17 cellular contexts compared by ENCODE assay signal in the genomic region with DNA sequence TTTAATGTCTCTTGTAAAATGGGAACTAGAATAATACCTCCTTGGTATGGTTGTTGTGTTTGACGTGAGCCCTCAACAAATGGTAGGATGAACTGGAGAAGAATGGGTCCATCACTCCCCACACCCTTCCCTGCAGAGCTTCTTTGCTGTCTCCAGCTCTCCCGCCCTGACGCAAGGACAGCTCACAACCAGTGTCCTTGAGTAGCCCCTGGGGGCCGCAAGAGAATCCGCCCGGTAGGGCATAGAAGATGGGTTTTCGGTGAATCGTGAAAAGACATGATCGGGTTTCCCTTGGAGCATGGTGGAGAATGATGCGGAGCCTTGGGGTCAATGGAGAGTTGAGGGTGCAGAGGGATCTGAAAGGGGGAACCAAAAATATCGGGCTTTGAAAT. TPM values are rescaled to one million over a fixed set of nuclear protein-coding genes. Genes with fewer than 3 reads are reported as not detected.
A peak's percentile ranks its signal among the peaks of the same experiment; 100 is the strongest.
DNase-seq lines count a peak whose midpoint lies in the region; ATAC-seq and FAIRE-seq lines count a peak whose summit lies in the region.
"Had no signal": no experiment of that assay in that cellular context is flagged by ENCODE, and none has a peak within 500 bp of the region (broad histone marks: within the 10 kb centered on the region; RNA-seq: fewer than 3 reads in every experiment).

No MANE protein-coding gene starts in this region.

- CTCF ChIA-PET in activated naive CD4-positive, alpha-beta T cell treated with anti-CD3 and anti-CD28 coated beads, Interleukin-2, amount 10 ng/mL, durations not matched to agents 7 days and 5 days (lab: Charles Lee) = no interaction called here

- peaks cover 0 to 36% (median 32%) of the 10 kb centered on the region in 5 donors for H3K4me1 ChIP-seq in subcutaneous abdominal adipose tissue (ENCODE audit: control insufficient read depth in 5 of 5, insufficient read depth in 5 of 5, low read length in 5 of 5)

- H3K4me3 ChIP-seq in subcutaneous abdominal adipose tissue (ENCODE audit: low read depth in 1 of 5, low read length in 5 of 5) = peak overlapping the region in 3 of 5 donors; percentile 32 to 59 (median 40)
- H3K4me3 ChIP-seq: body of pancreas had no signal

- H3K36me3 Mint-ChIP-seq in activated naive CD4-positive, alpha-beta T cell treated with anti-CD3 and anti-CD28 coated beads, Interleukin-2, amount 10 ng/mL, durations not matched to agents 7 days and 5 days = peaks cover 4% of the 10 kb centered on the region
- H3K36me3 Mint-ChIP-seq in T-helper 17 cell (ENCODE audit: low read depth) = peaks cover 7% of the 10 kb centered on the region

- H3K9me3 ChIP-seq in T-helper 17 cell (ENCODE audit: control insufficient read depth, low read length, poor library complexity, severe bottlenecking) (peaks cover 8% of the 10 kb centered on the region), subcutaneous abdominal adipose tissue (ENCODE audit: control insufficient read depth in 5 of 5, low read length in 5 of 5) (no peaks in the 10 kb centered on the region)
- H3K9me3 ChIP-seq: body of pancreas, gastroesophageal sphincter had no signal

- H3K9ac ChIP-seq in subcutaneous abdominal adipose tissue (ENCODE audit: low read length in 5 of 5) = no peak overlapping the region

- H3K9me3 Mint-ChIP-seq in activated naive CD4-positive, alpha-beta T cell treated with anti-CD3 and anti-CD28 coated beads, Interleukin-2, amount 10 ng/mL, durations not matched to agents 7 days and 5 days = no peaks in the 10 kb centered on the region

- no peaks in the 10 kb centered on the region for H3K36me3 ChIP-seq in subcutaneous abdominal adipose tissue (ENCODE audit: control insufficient read depth in 5 of 5, insufficient read depth in 5 of 5, low read length in 5 of 5)
- H3K36me3 ChIP-seq: gastroesophageal sphincter had no signal

- peak overlapping the region; percentile 22 for H3K27ac Mint-ChIP-seq in activated naive CD4-positive, alpha-beta T cell treated with anti-CD3 and anti-CD28 coated beads, Interleukin-2, amount 10 ng/mL, durations not matched to agents 7 days and 5 days
- H3K27ac Mint-ChIP-seq in T-helper 17 cell = no peak overlapping the region

- DNase-seq in activated naive CD4-positive, alpha-beta T cell treated with anti-CD3 and anti-CD28 coated beads, Interleukin-2, amount 10 ng/mL, durations not matched to agents 7 days and 5 days = no peak
- no peak for DNase-seq in activated naive CD4-positive, alpha-beta T cell treated with anti-CD3 and anti-CD28 coated beads, Interleukin-2, amount 50 U/mL, for 16 hours
- no peak for DNase-seq in T-helper 17 cell
- peak; percentile 57 for DNase-seq in islet precursor cell
- DNase-seq in iPS-NIHi11 (ENCODE audit: low spot score) = no peak
- DNase-seq in frontal cortex (ENCODE audit: low spot score in 2 of 2) = no peak
- DNase-seq: activated CD4-positive, alpha-beta T cell treated with anti-CD3 and anti-CD28 coated beads for 1 hour; activated naive CD4-positive, alpha-beta T cell treated with Interleukin-2 at 50 U/mL for 16 hours; NCI-H187; NCI-H446 treated with DMSO at 0.1 percent for 48 hours had no signal

- H3K4me3 Mint-ChIP-seq in activated naive CD4-positive, alpha-beta T cell treated with anti-CD3 and anti-CD28 coated beads, Interleukin-2, amount 10 ng/mL, durations not matched to agents 7 days and 5 days = no peak overlapping the region
- peak overlapping the region; percentile 66 for H3K4me3 Mint-ChIP-seq in T-helper 17 cell

- peaks cover 83% of the 10 kb centered on the region for H3K27me3 Mint-ChIP-seq in activated naive CD4-positive, alpha-beta T cell treated with anti-CD3 and anti-CD28 coated beads, Interleukin-2, amount 10 ng/mL, durations not matched to agents 7 days and 5 days
- peaks cover 93% of the 10 kb centered on the region for H3K27me3 Mint-ChIP-seq in T-helper 17 cell

- peaks cover 74 to 94% (median 89%) of the 10 kb centered on the region in 5 donors for H3K27me3 ChIP-seq in subcutaneous abdominal adipose tissue (ENCODE audit: control insufficient read depth in 5 of 5, insufficient read depth in 4 of 5, low read length in 5 of 5)

- H3K27ac ChIP-seq in subcutaneous abdominal adipose tissue (ENCODE audit: low read depth, low read length) = no peak overlapping the region
- H3K27ac ChIP-seq: body of pancreas, epithelial cell of prostate, gastroesophageal sphincter had no signal

- H3K4me1 Mint-ChIP-seq in activated naive CD4-positive, alpha-beta T cell treated with anti-CD3 and anti-CD28 coated beads, Interleukin-2, amount 10 ng/mL, durations not matched to agents 7 days and 5 days = peaks cover 8% of the 10 kb centered on the region
- peaks cover 4% of the 10 kb centered on the region for H3K4me1 Mint-ChIP-seq in T-helper 17 cell

- FAIRE-seq in frontal cortex (lab: Jason Lieb, UNC) = no peak
- FAIRE-seq: HTR-8/SVneo had no signal

- no peak for ATAC-seq in T-helper 17 cell
- no peak for ATAC-seq in HG03378 (IDR thresholded peaks at IDR 0.05; ENCODE audit: unreplicated experiment)
- ATAC-seq: gastroesophageal sphincter had no signal

RNA-seq across cellular contexts. Expression of a gene that starts 6.1 kb away (rescaled TPM):
- total RNA-seq in T-helper 17 cell = under 1 TPM in 1 of 2 donors, not detected in 1; 0.35 TPM
- not detected for total RNA-seq in frontal cortex
- total RNA-seq: body of pancreas, G401 had no signal
